24 cellular contexts compared by ENCODE assay signal in genomic region chr6:127695108-127695507, GRCh38.
"Had no signal": no experiment of that assay in that cellular context is flagged by ENCODE, and none has a peak within 500 bp of the region (broad histone marks: within the 10 kb centered on the region; RNA-seq: fewer than 3 reads in every experiment).

No MANE protein-coding gene starts in this region.

- H3K4me1 ChIP-seq: esophagus squamous epithelium, gastrocnemius medialis, lower lobe of right lung had no signal

- ATAC-seq: effector memory CD8-positive, alpha-beta T cell; esophagus mucosa; gastrocnemius medialis; left cardiac atrium; left ventricle myocardium superior; lower lobe of right lung; naive thymus-derived CD4-positive, alpha-beta T cell had no signal

- H3K9me3 ChIP-seq: esophagus squamous epithelium, gastrocnemius medialis, lower lobe of right lung had no signal

- H3K36me3 ChIP-seq: esophagus squamous epithelium, gastrocnemius medialis, lower lobe of right lung had no signal

- H3K4me3 Mint-ChIP-seq: effector memory CD8-positive, alpha-beta T cell; endodermal cell; immature natural killer cell; naive thymus-derived CD4-positive, alpha-beta T cell had no signal

- H3K4me1 Mint-ChIP-seq: endodermal cell, immature natural killer cell had no signal

- H3K9me3 Mint-ChIP-seq: effector memory CD8-positive, alpha-beta T cell; endodermal cell had no signal

- H3K36me3 Mint-ChIP-seq: immature natural killer cell had no signal

- H3K27ac Mint-ChIP-seq: effector memory CD8-positive, alpha-beta T cell; endodermal cell; immature natural killer cell had no signal

- DNase-seq: cerebellar nuclear complex; effector CD8-positive, alpha-beta T cell; effector memory CD8-positive, alpha-beta T cell; endodermal cell; erythroblast; esophagus squamous epithelium; foreskin fibroblast; foreskin melanocyte; gastrocnemius medialis; glutamatergic neuron; head of caudate nucleus; hypothalamus; immature natural killer cell; islet precursor cell; left cardiac atrium; left ventricle myocardium superior; lower lobe of right lung; mesenchymal stem cell; midbrain; naive thymus-derived CD4-positive, alpha-beta T cell had no signal

- H3K27ac ChIP-seq: coronary artery, epithelial cell of prostate, esophagus squamous epithelium, gastrocnemius medialis, hepatocyte, lower lobe of right lung had no signal

- H3K27me3 ChIP-seq: esophagus squamous epithelium, gastrocnemius medialis, hepatocyte had no signal

- H3K4me3 ChIP-seq: coronary artery, esophagus squamous epithelium, gastrocnemius medialis, hepatocyte, lower lobe of right lung had no signal

- H3K27me3 Mint-ChIP-seq: effector memory CD8-positive, alpha-beta T cell; naive thymus-derived CD4-positive, alpha-beta T cell had no signal
